Comparison of ENCODE assay signal across 8 cellular contexts in genomic region chr2:11498543-11499034, GRCh38. TPM values are rescaled to one million over a fixed set of nuclear protein-coding genes. Genes with fewer than 3 reads are reported as not detected.
DNase-seq lines count a peak whose midpoint lies in the region; ATAC-seq and TF ChIP-seq lines count a peak whose summit lies in the region.

No MANE protein-coding gene starts in this region.

- H3K4me3 ChIP-seq in HUES64 (ENCODE audit: low read length) (no peak overlapping the region), psoas muscle (peak overlapping the region; percentile 8)

- intact Hi-C loops in psoas muscle (cut with DNase I) = loop anchor here in 1 of 2 donors (5.0 kb wide), 1 partner anchor 44 kb away; no protein-coding TSS in a partner anchor

- DNase-seq in EL (peak; percentile 9), psoas muscle (peak; percentile 85 to 96), NCI-H774 (lab: John Stamatoyannopoulos, UW) (no peak)
- DNase-seq in stimulated activated CD4-positive, alpha-beta T cell treated with anti-CD3 and anti-CD28 coated beads, Interleukin-1b, Interleukin-23, amount 100 ng/mL, for 48 hours = no peak
- DNase-seq in stimulated activated CD8-positive, alpha-beta memory T cell treated with anti-CD3 and anti-CD28 coated beads, Interleukin-4, amount 100 ng/mL, for 48 hours = no peak

- H3K27me3 ChIP-seq in HUES64 (ENCODE audit: insufficient read depth, low read length) = no peaks in the 10 kb centered on the region
- no peaks in the 10 kb centered on the region for H3K27me3 ChIP-seq in psoas muscle (ENCODE audit: insufficient read depth in 3 of 3, low read length in 2 of 3)

- TF ChIP-seq CTCF in psoas muscle (IDR thresholded peaks at IDR 0.05) = no peak

- peak; percentile 92 for ATAC-seq in GM21526 (IDR thresholded peaks at IDR 0.05; ENCODE audit: low FRiP score, unreplicated experiment)
- peak; percentile 18 for ATAC-seq in esophagus mucosa
- ATAC-seq in psoas muscle = peak; percentile 97 to 99 (median 98)

- H3K4me1 ChIP-seq in HUES64 (ENCODE audit: insufficient read depth, low read length) (peaks cover 29% of the 10 kb centered on the region), psoas muscle (peaks cover 22% of the 10 kb centered on the region)

- WGBS in HUES64 = 69% methylated on average over 9 of the region's 9 CpGs
- 13 to 25% (median 18%) methylated on average over 9 of the region's 9 CpGs for WGBS in psoas muscle, 3 donors

- H3K36me3 ChIP-seq in HUES64 (ENCODE audit: insufficient read depth, low read length) = peaks cover 1% of the 10 kb centered on the region; the same call in 1 of the 2 replicates
- no peaks in the 10 kb centered on the region for H3K36me3 ChIP-seq in psoas muscle (ENCODE audit: insufficient read depth in 1 of 2, low read depth in 1 of 2)

- peak overlapping the region; percentile 8; the same call in 1 of the 2 replicates for H3K27ac ChIP-seq in HUES64 (ENCODE audit: low read depth, low read length)
- peak overlapping the region; percentile 79 for H3K27ac ChIP-seq in psoas muscle

- H3K9me3 ChIP-seq in HUES64 (ENCODE audit: insufficient read depth, low read depth, low read length) (peaks cover 3% of the 10 kb centered on the region; the same call in 1 of the 2 replicates), psoas muscle (peaks cover 7% of the 10 kb centered on the region)

- H3K9ac ChIP-seq in HUES64 (ENCODE audit: low read depth, low read length) = peak overlapping the region; percentile 15; the same call in 1 of the 2 replicates

RNA-seq across cellular contexts. Expression of gene E2F6, which starts 32.6 kb away (rescaled TPM):
- 22.5 TPM for polyA plus RNA-seq in HUES64 (2013, experiment 1 of 2)
- 21.7 TPM for polyA plus RNA-seq in HUES64 (2013, experiment 2 of 2)
- total RNA-seq in esophagus mucosa (5.0 TPM), psoas muscle (10 to 100 TPM; 19.5 to 38.4 (median 25.7) TPM)
- polyA plus RNA-seq in psoas muscle = 10 to 100 TPM; 20.7 to 56.4 (median 31.3) TPM

RNA-seq across cellular contexts. Expression of gene GREB1, which starts 35.3 kb away (rescaled TPM):
- polyA plus RNA-seq in HUES64 (2013, experiment 1 of 2) = 12.2 TPM
- 16.7 TPM for polyA plus RNA-seq in HUES64 (2013, experiment 2 of 2)
- 0.60 TPM for total RNA-seq in esophagus mucosa
- 10 to 100 TPM in 2 of 4 donors, 1 to 10 TPM in 2; 1.7 to 17.5 (median 11.4) TPM for total RNA-seq in psoas muscle
- polyA plus RNA-seq in psoas muscle = 1 to 10 TPM; 1.3 to 3.2 (median 2.1) TPM

Comparison
In these comparisons a context has a peak if more than half of its experiments do, and no peak if none do; other contexts are left out.
1. DNase-seq: peak in EL (single experiment) and psoas muscle (2 of 2); none in stimulated activated CD4-positive, alpha-beta T cell treated with anti-CD3 and anti-CD28 coated beads, Interleukin-1b, Interleukin-23, amount 100 ng/mL, for 48 hours (single experiment), NCI-H774 (single experiment) and stimulated activated CD8-positive, alpha-beta memory T cell treated with anti-CD3 and anti-CD28 coated beads, Interleukin-4, amount 100 ng/mL, for 48 hours (single experiment).
2. ATAC-seq: peak in every context shown above with its lines; median percentile 98 in psoas muscle; 92 in GM21526; 18 in esophagus mucosa.